Comparison of ENCODE assay signal across 19 cellular contexts in genomic region chr7:98209166-98209920, GRCh38. TPM values are rescaled to one million over a fixed set of nuclear protein-coding genes. Genes with fewer than 3 reads are reported as not detected.
DNase-seq lines count a peak whose midpoint lies in the region; ATAC-seq and TF ChIP-seq lines count a peak whose summit lies in the region.
"Had no signal": no experiment of that assay in that cellular context is flagged by ENCODE, and none has a peak within 500 bp of the region (broad histone marks: within the 10 kb centered on the region; RNA-seq: fewer than 3 reads in every experiment).

No MANE protein-coding gene starts in this region.

- in situ Hi-C loops in mammary epithelial cell (cut with MboI; ENCODE audit: low sequenced_read_pairs in 2 of 2): no loop called here

- no peak overlapping the region for H3K4me3 ChIP-seq in Caco-2 (ENCODE audit: low read depth, low read length)
- no peak overlapping the region for H3K4me3 ChIP-seq in mammary epithelial cell (replicated peaks in 1 of 3; ENCODE audit: insufficient read depth in 1 of 3, low read depth in 2 of 3, low read length in 3 of 3)
- H3K4me3 ChIP-seq: SK-N-MC, skin epidermis had no signal

- H3K27ac ChIP-seq in mammary epithelial cell (ENCODE audit: insufficient read depth, low read depth, low read length): no peak overlapping the region
- H3K27ac ChIP-seq: C4-2B, parathyroid adenoma, SK-N-MC, skin epidermis had no signal

- no peak overlapping the region for H3K27ac Mint-ChIP-seq in Caco-2 (ENCODE audit: unreplicated experiment)
- no peak overlapping the region for H3K27ac Mint-ChIP-seq in natural killer cell treated with Interleukin-12 subunit alpha and Interleukin-12 subunit beta and Interleukin-15 and Interleukin-18, amount 100 ng/mL, for 72 hours
- H3K27ac Mint-ChIP-seq: activated CD8-positive, alpha-beta memory T cell treated with anti-CD3 and anti-CD28 coated beads, Interleukin-2, amount 10 ng/mL, durations not matched to agents 7 days and 5 days had no signal

- no peaks in the 10 kb centered on the region for H3K9me3 Mint-ChIP-seq in Caco-2 (ENCODE audit: unreplicated experiment)
- no peaks in the 10 kb centered on the region for H3K9me3 Mint-ChIP-seq in natural killer cell treated with Interleukin-12 subunit alpha and Interleukin-12 subunit beta and Interleukin-15 and Interleukin-18, amount 100 ng/mL, for 72 hours

- H2AFZ ChIP-seq in mammary epithelial cell (ENCODE audit: low read depth, low read length): no peak overlapping the region
- H2AFZ ChIP-seq: parathyroid adenoma had no signal

- peaks cover 45% of the 10 kb centered on the region for H3K36me3 Mint-ChIP-seq in Caco-2 (ENCODE audit: insufficient read depth, unreplicated experiment)
- peaks cover 5% of the 10 kb centered on the region for H3K36me3 Mint-ChIP-seq in natural killer cell treated with Interleukin-12 subunit alpha and Interleukin-12 subunit beta and Interleukin-15 and Interleukin-18, amount 100 ng/mL, for 72 hours

- intact Hi-C loops in Caco-2 (cut with micrococcal nuclease; ENCODE audit: unreplicated experiment) (no loop called here), mammary epithelial cell (cut with micrococcal nuclease) (no loop called here)

- no peak overlapping the region for H3K9ac ChIP-seq in mammary epithelial cell (ENCODE audit: insufficient read depth, low read length)
- H3K9ac ChIP-seq: parathyroid adenoma had no signal

- 95% methylated on average over 17 of the region's 17 CpGs for WGBS in mammary epithelial cell (ENCODE audit: low coverage, missing lambda C conversion rate)

- peaks cover 6% of the 10 kb centered on the region for H3K4me1 Mint-ChIP-seq in Caco-2 (ENCODE audit: low read depth, unreplicated experiment)
- H3K4me1 Mint-ChIP-seq in natural killer cell treated with Interleukin-12 subunit alpha and Interleukin-12 subunit beta and Interleukin-15 and Interleukin-18, amount 100 ng/mL, for 72 hours (ENCODE audit: low read depth in 2 of 2): no peaks in the 10 kb centered on the region

- POLR2A ChIA-PET in Caco-2 (lab: Charles Lee): no interaction called here

- H3K27me3 ChIP-seq in Caco-2 (replicated peaks; ENCODE audit: control insufficient read depth, insufficient read depth, low read length): no peaks in the 10 kb centered on the region
- H3K27me3 ChIP-seq in mammary epithelial cell (ENCODE audit: insufficient read depth, low read length): no peaks in the 10 kb centered on the region

- H3K27me3 Mint-ChIP-seq in Caco-2 (ENCODE audit: insufficient read depth, unreplicated experiment): no peaks in the 10 kb centered on the region
- no peaks in the 10 kb centered on the region for H3K27me3 Mint-ChIP-seq in natural killer cell treated with Interleukin-12 subunit alpha and Interleukin-12 subunit beta and Interleukin-15 and Interleukin-18, amount 100 ng/mL, for 72 hours
- H3K27me3 Mint-ChIP-seq: activated CD8-positive, alpha-beta memory T cell treated with anti-CD3 and anti-CD28 coated beads, Interleukin-2, amount 10 ng/mL, durations not matched to agents 7 days and 5 days had no signal

- H3K4me3 Mint-ChIP-seq in Caco-2 (ENCODE audit: unreplicated experiment): peak overlapping the region; percentile 58
- H3K4me3 Mint-ChIP-seq in natural killer cell treated with Interleukin-12 subunit alpha and Interleukin-12 subunit beta and Interleukin-15 and Interleukin-18, amount 100 ng/mL, for 72 hours: peak overlapping the region; percentile 8
- H3K4me3 Mint-ChIP-seq: activated CD8-positive, alpha-beta memory T cell treated with anti-CD3 and anti-CD28 coated beads, Interleukin-2, amount 10 ng/mL, durations not matched to agents 7 days and 5 days had no signal

- H3K79me2 ChIP-seq in mammary epithelial cell (ENCODE audit: insufficient read depth, low read length): no peaks in the 10 kb centered on the region
- H3K79me2 ChIP-seq: parathyroid adenoma had no signal

- H3K36me3 ChIP-seq in Caco-2 (ENCODE audit: control insufficient read depth, insufficient read depth, low read length): peaks cover 2% of the 10 kb centered on the region
- no peaks in the 10 kb centered on the region for H3K36me3 ChIP-seq in mammary epithelial cell (ENCODE audit: insufficient read depth, low read length)

- H3K9me3 ChIP-seq in Caco-2: no peaks in the 10 kb centered on the region
- H3K9me3 ChIP-seq in mammary epithelial cell (replicated peaks; ENCODE audit: insufficient read depth, low read length): no peaks in the 10 kb centered on the region

- DNase-seq in DMS53 (lab: John Stamatoyannopoulos, UW) (peak; percentile 27), DMS53 treated with DMSO at 0.1 percent for 48 hours (lab: John Stamatoyannopoulos, UW; ENCODE audit: unreplicated experiment) (no peak), Caco-2 (peak in 1 of 2 experiments; percentile 27), mammary epithelial cell (no peak), amygdala (lab: John Stamatoyannopoulos, UW) (no peak), NCI-H526 (lab: John Stamatoyannopoulos, UW) (no peak), NCI-H2029 (lab: John Stamatoyannopoulos, UW) (no peak)
- no peak for DNase-seq in natural killer cell treated with Interleukin-12 subunit alpha and Interleukin-12 subunit beta and Interleukin-15 and Interleukin-18, amount 100 ng/mL, for 72 hours (ENCODE audit: low spot score)
- DNase-seq: 8988T; activated CD8-positive, alpha-beta memory T cell treated with anti-CD3 and anti-CD28 coated beads, Interleukin-2, amount 10 ng/mL, durations not matched to agents 7 days and 5 days; anterior cingulate cortex; cortex of kidney; Kasumi-1; midbrain; NCI-H1436 had no signal

- H3K4me1 ChIP-seq in Caco-2 (peaks cover 12% of the 10 kb centered on the region), mammary epithelial cell (ENCODE audit: insufficient read depth, low read length) (no peaks in the 10 kb centered on the region)
- H3K4me1 ChIP-seq: parathyroid adenoma had no signal

- no peak overlapping the region for H3K4me2 ChIP-seq in mammary epithelial cell (ENCODE audit: insufficient read depth, low read depth, low read length)

- no peaks in the 10 kb centered on the region for H4K20me1 ChIP-seq in mammary epithelial cell (ENCODE audit: insufficient read depth, low read length)

- ATAC-seq in natural killer cell treated with Interleukin-12 subunit alpha and Interleukin-12 subunit beta and Interleukin-15 and Interleukin-18, amount 100 ng/mL, for 72 hours: no peak
- ATAC-seq: activated CD8-positive, alpha-beta memory T cell treated with anti-CD3 and anti-CD28 coated beads, Interleukin-2, amount 10 ng/mL, durations not matched to agents 7 days and 5 days had no signal

- dilution Hi-C loops in mammary epithelial cell (cut with HindIII; ENCODE audit: low sequenced_read_pairs): no loop called here

- BruUV-seq in Caco-2 (replicated peaks; lab: Mats Ljungman, UMichigan) (no TSS peak), mammary epithelial cell (replicated peaks; lab: Mats Ljungman, UMichigan) (TSS peak; percentile 27)

- CTCF ChIA-PET in Caco-2 (lab: Charles Lee) (no interaction called here), mammary epithelial cell (lab: Charles Lee; ENCODE audit: low non-redundant PET) (no interaction called here)

- no peak for TF ChIP-seq CTCF in Caco-2 (IDR thresholded peaks at IDR 0.05; ENCODE audit: insufficient read depth in 1 of 2, low read depth in 1 of 2, low read length in 1 of 2, severe bottlenecking in 1 of 2, unreplicated experiment in 1 of 2)
- no peak for TF ChIP-seq CTCF in mammary epithelial cell (conservative IDR thresholded peaks at IDR 0.05 in 1 of 2, IDR thresholded peaks at IDR 0.05 in 1 of 2; ENCODE audit: extremely low read depth in 1 of 2, insufficient read depth in 1 of 2, low read depth in 1 of 2, low read length in 2 of 2)

RNA-seq across cellular contexts. Expression of gene BHLHA15, which starts 1.9 kb away (rescaled TPM):
- total RNA-seq in Caco-2 (2022) (3.4 and 3.6 TPM in 2 replicates), mammary epithelial cell (under 1 TPM in 1 of 2 donors, not detected in 1; 0.61 TPM)
- polyA plus RNA-seq in mammary epithelial cell: 0.15 TPM
- not detected for polyA minus RNA-seq in mammary epithelial cell
- total RNA-seq in natural killer cell treated with Interleukin-12 subunit alpha and Interleukin-12 subunit beta and Interleukin-15 and Interleukin-18, amount 100 ng/mL, for 72 hours: 1 to 10 TPM; 1.8 to 2.4 TPM

RNA-seq across cellular contexts. Expression of gene TECPR1, which starts 42.7 kb away (rescaled TPM):
- 19.0 and 26.4 TPM in 2 replicates for total RNA-seq in Caco-2 (2022)
- 10 to 100 TPM; 13.2 to 14.6 TPM for total RNA-seq in mammary epithelial cell
- 1.6 TPM for polyA plus RNA-seq in mammary epithelial cell
- polyA minus RNA-seq in mammary epithelial cell: 1.1 TPM
- total RNA-seq in natural killer cell treated with Interleukin-12 subunit alpha and Interleukin-12 subunit beta and Interleukin-15 and Interleukin-18, amount 100 ng/mL, for 72 hours: 10 to 100 TPM; 42.1 to 68.6 TPM
